Comparison of ENCODE assay signal across 16 cellular contexts in the genomic region with DNA sequence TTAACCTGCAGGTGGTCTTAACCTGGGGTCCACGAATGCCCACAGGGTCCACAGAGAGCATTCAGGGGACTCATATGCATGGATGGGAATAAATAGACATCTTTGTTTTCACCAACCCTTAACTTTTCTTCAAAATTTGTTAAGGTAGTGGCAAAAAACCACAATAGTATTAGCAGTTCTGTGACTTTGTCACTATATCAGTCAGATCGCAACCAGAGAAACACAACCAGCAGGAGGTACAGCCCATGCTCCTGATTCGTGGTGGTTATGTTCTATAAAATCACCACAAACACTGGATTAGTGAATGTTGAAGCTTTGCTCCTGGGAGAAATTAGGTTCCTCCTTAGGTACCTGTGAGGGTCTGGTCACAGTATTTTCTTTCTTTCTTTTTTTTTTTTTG. TPM values are rescaled to one million over a fixed set of nuclear protein-coding genes. Genes with fewer than 3 reads are reported as not detected.
DNase-seq lines count a peak whose midpoint lies in the region; ATAC-seq and TF ChIP-seq lines count a peak whose summit lies in the region.
"Had no signal": no experiment of that assay in that cellular context is flagged by ENCODE, and none has a peak within 500 bp of the region (broad histone marks: within the 10 kb centered on the region; RNA-seq: fewer than 3 reads in every experiment).

No MANE protein-coding gene starts in this region.

- POLR2A ChIA-PET in activated CD4-positive, alpha-beta T cell treated with anti-CD3 and anti-CD28 coated beads, Interleukin-2, amount 10 ng/mL, durations not matched to agents 7 days and 5 days (lab: Charles Lee) = no interaction called here

- peaks cover 4% of the 10 kb centered on the region for H3K36me3 Mint-ChIP-seq in activated CD4-positive, alpha-beta T cell treated with anti-CD3 and anti-CD28 coated beads, Interleukin-2, amount 10 ng/mL, durations not matched to agents 7 days and 5 days (ENCODE audit: low read depth)
- no peaks in the 10 kb centered on the region for H3K36me3 Mint-ChIP-seq in activated T-helper 17 cell treated with anti-CD3 and anti-CD28 coated beads, Interleukin-2, amount 50 U/mL, for 72 hours (ENCODE audit: low read depth)
- peaks cover 18% of the 10 kb centered on the region for H3K36me3 Mint-ChIP-seq in natural killer cell treated with Interleukin-12 subunit alpha and Interleukin-12 subunit beta and Interleukin-15 and Interleukin-18, amount 100 ng/mL, for 72 hours
- H3K36me3 Mint-ChIP-seq: CD14-positive monocyte had no signal

- CTCF ChIA-PET in activated CD4-positive, alpha-beta T cell treated with anti-CD3 and anti-CD28 coated beads, Interleukin-2, amount 10 ng/mL, durations not matched to agents 7 days and 5 days (lab: Charles Lee) = interaction anchor here (0.6 to 1.4 kb wide), 3 partner anchors 12 to 228 kb away, joined by 3 to 4 read pairs (median 3); partner anchors contain the start of gene ARMC9

- TF ChIP-seq CTCF in GM12865 (IDR thresholded peaks at IDR 0.05; ENCODE audit: insufficient read depth, low read depth, low read length, missing control alignments) = no peak

- H3K4me1 Mint-ChIP-seq in activated CD4-positive, alpha-beta T cell treated with anti-CD3 and anti-CD28 coated beads, Interleukin-2, amount 10 ng/mL, durations not matched to agents 7 days and 5 days = peaks cover 15% of the 10 kb centered on the region
- H3K4me1 Mint-ChIP-seq in activated T-helper 17 cell treated with anti-CD3 and anti-CD28 coated beads, Interleukin-2, amount 50 U/mL, for 72 hours = peaks cover 9% of the 10 kb centered on the region
- H3K4me1 Mint-ChIP-seq in natural killer cell treated with Interleukin-12 subunit alpha and Interleukin-12 subunit beta and Interleukin-15 and Interleukin-18, amount 100 ng/mL, for 72 hours (ENCODE audit: low read depth in 2 of 2) = peaks cover 28 to 55% of the 10 kb centered on the region in 2 donors

- no peak overlapping the region for H3K4me3 Mint-ChIP-seq in activated CD4-positive, alpha-beta T cell treated with anti-CD3 and anti-CD28 coated beads, Interleukin-2, amount 10 ng/mL, durations not matched to agents 7 days and 5 days
- peak overlapping the region; percentile 73 for H3K4me3 Mint-ChIP-seq in activated T-helper 17 cell treated with anti-CD3 and anti-CD28 coated beads, Interleukin-2, amount 50 U/mL, for 72 hours
- H3K4me3 Mint-ChIP-seq in natural killer cell treated with Interleukin-12 subunit alpha and Interleukin-12 subunit beta and Interleukin-15 and Interleukin-18, amount 100 ng/mL, for 72 hours = peak overlapping the region; percentile 93

- peak overlapping the region; percentile 78 for H3K27ac Mint-ChIP-seq in activated CD4-positive, alpha-beta T cell treated with anti-CD3 and anti-CD28 coated beads, Interleukin-2, amount 10 ng/mL, durations not matched to agents 7 days and 5 days
- no peak overlapping the region for H3K27ac Mint-ChIP-seq in activated T-helper 17 cell treated with anti-CD3 and anti-CD28 coated beads, Interleukin-2, amount 50 U/mL, for 72 hours
- H3K27ac Mint-ChIP-seq in natural killer cell treated with Interleukin-12 subunit alpha and Interleukin-12 subunit beta and Interleukin-15 and Interleukin-18, amount 100 ng/mL, for 72 hours = peak overlapping the region; percentile 95 to 97
- H3K27ac Mint-ChIP-seq: CD14-positive monocyte had no signal

- peaks cover 23% of the 10 kb centered on the region for H3K9me3 Mint-ChIP-seq in activated CD4-positive, alpha-beta T cell treated with anti-CD3 and anti-CD28 coated beads, Interleukin-2, amount 10 ng/mL, durations not matched to agents 7 days and 5 days
- peaks cover 18% of the 10 kb centered on the region for H3K9me3 Mint-ChIP-seq in activated T-helper 17 cell treated with anti-CD3 and anti-CD28 coated beads, Interleukin-2, amount 50 U/mL, for 72 hours
- peaks cover 11% of the 10 kb centered on the region for H3K9me3 Mint-ChIP-seq in natural killer cell treated with Interleukin-12 subunit alpha and Interleukin-12 subunit beta and Interleukin-15 and Interleukin-18, amount 100 ng/mL, for 72 hours

- DNase-seq in activated CD4-positive, alpha-beta T cell treated with anti-CD3 and anti-CD28 coated beads, Interleukin-2, amount 10 ng/mL, durations not matched to agents 7 days and 5 days = no peak
- no peak for DNase-seq in activated CD4-positive, alpha-beta T cell treated with anti-CD3 and anti-CD28 coated beads, Interleukin-2, amount 50 U/mL, for 1 hour
- DNase-seq in GM12865 (ENCODE audit: low read depth) = peak; percentile 40
- no peak for DNase-seq in natural killer cell treated with Interleukin-12 subunit alpha and Interleukin-12 subunit beta and Interleukin-15 and Interleukin-18, amount 100 ng/mL, for 72 hours (ENCODE audit: low spot score)
- no peak for DNase-seq in COLO829 (ENCODE audit: low spot score)
- no peak for DNase-seq in NCI-H146 treated with DMSO at 0.1 percent for 48 hours (lab: John Stamatoyannopoulos, UW; ENCODE audit: unreplicated experiment)
- DNase-seq: COR-L47, DMS153, DMS79 treated with DMSO at 0.1 percent for 48 hours, EL, GM23248, IMR-90 had no signal

- ATAC-seq in activated T-helper 17 cell treated with anti-CD3 and anti-CD28 coated beads, Interleukin-2, amount 50 U/mL, for 72 hours (replicated peaks) = peak; percentile 15
- ATAC-seq in natural killer cell treated with Interleukin-12 subunit alpha and Interleukin-12 subunit beta and Interleukin-15 and Interleukin-18, amount 100 ng/mL, for 72 hours = peak in 1 of 2 donors; percentile 39
- ATAC-seq in GM21515 (IDR thresholded peaks at IDR 0.05; ENCODE audit: unreplicated experiment) = no peak

- H3K27me3 Mint-ChIP-seq in activated CD4-positive, alpha-beta T cell treated with anti-CD3 and anti-CD28 coated beads, Interleukin-2, amount 10 ng/mL, durations not matched to agents 7 days and 5 days = peaks cover 2% of the 10 kb centered on the region
- peaks cover 5% of the 10 kb centered on the region for H3K27me3 Mint-ChIP-seq in activated T-helper 17 cell treated with anti-CD3 and anti-CD28 coated beads, Interleukin-2, amount 50 U/mL, for 72 hours
- no peaks in the 10 kb centered on the region for H3K27me3 Mint-ChIP-seq in natural killer cell treated with Interleukin-12 subunit alpha and Interleukin-12 subunit beta and Interleukin-15 and Interleukin-18, amount 100 ng/mL, for 72 hours

- H3K4me3 ChIP-seq in GM12865 (ENCODE audit: low read depth, low read length) = no peak overlapping the region
- H3K4me3 ChIP-seq: GM23248 had no signal

RNA-seq across cellular contexts. Expression of gene B3GNT7, which starts 31.6 kb away (rescaled TPM):
- not detected for total RNA-seq in activated CD4-positive, alpha-beta T cell treated with anti-CD3 and anti-CD28 coated beads, Interleukin-2, amount 10 ng/mL, durations not matched to agents 7 days and 5 days
- under 1 TPM in 1 of 2 donors, not detected in 1; 0.19 TPM for total RNA-seq in activated T-helper 17 cell treated with anti-CD3 and anti-CD28 coated beads, Interleukin-2, amount 50 U/mL, for 72 hours
- total RNA-seq in natural killer cell treated with Interleukin-12 subunit alpha and Interleukin-12 subunit beta and Interleukin-15 and Interleukin-18, amount 100 ng/mL, for 72 hours = 10 to 100 TPM; 12.6 to 20.1 TPM
- total RNA-seq: A673, GM23248 had no signal

RNA-seq across cellular contexts. Expression of gene NCL, which starts 37.2 kb away (rescaled TPM):
- 100 to 1,000 TPM; 542 to 599 TPM for total RNA-seq in activated CD4-positive, alpha-beta T cell treated with anti-CD3 and anti-CD28 coated beads, Interleukin-2, amount 10 ng/mL, durations not matched to agents 7 days and 5 days
- total RNA-seq in activated T-helper 17 cell treated with anti-CD3 and anti-CD28 coated beads, Interleukin-2, amount 50 U/mL, for 72 hours = 100 to 1,000 TPM; 476 to 986 TPM
- 1,000 to 10,000 TPM in 1 of 2 donors, 100 to 1,000 TPM in 1; 802 to 1,405 TPM for total RNA-seq in natural killer cell treated with Interleukin-12 subunit alpha and Interleukin-12 subunit beta and Interleukin-15 and Interleukin-18, amount 100 ng/mL, for 72 hours

Comparison
In these comparisons a context has a peak if more than half of its experiments do, and no peak if none do; other contexts are left out.
1. RNA of gene B3GNT7, which starts 31.6 kb away (total RNA-seq): 12.6 to 20.1 TPM in natural killer cell treated with Interleukin-12 subunit alpha and Interleukin-12 subunit beta and Interleukin-15 and Interleukin-18, amount 100 ng/mL, for 72 hours; 0.19 TPM in activated T-helper 17 cell treated with anti-CD3 and anti-CD28 coated beads, Interleukin-2, amount 50 U/mL, for 72 hours and not detected in activated CD4-positive, alpha-beta T cell treated with anti-CD3 and anti-CD28 coated beads, Interleukin-2, amount 10 ng/mL, durations not matched to agents 7 days and 5 days; every median in the first group is over 10 times any median in the second.